ENCODE assay signal across 12 cellular contexts in genomic region chr1:35603468-35603867, GRCh38.
"Had no signal": no experiment of that assay in that cellular context is flagged by ENCODE, and none has a peak within 500 bp of the region (broad histone marks: within the 10 kb centered on the region; RNA-seq: fewer than 3 reads in every experiment).

No MANE protein-coding gene starts in this region.

- H3K4me3 Mint-ChIP-seq: activated B cell treated with CpG ODN at 0.5 μM for 24 hours; activated CD4-positive, alpha-beta T cell treated with anti-CD3 and anti-CD28 coated beads, Interleukin-2, amount 10 ng/mL, durations not matched to agents 7 days and 5 days; activated naive CD4-positive, alpha-beta T cell treated with anti-CD3 and anti-CD28 coated beads for 36 hours; activated T-helper 17 cell treated with anti-CD3 and anti-CD28 coated beads, Interleukin-2, amount 50 U/mL, for 72 hours; endodermal cell; mesothelial cell of epicardium had no signal

- H3K27me3 ChIP-seq: heart left ventricle had no signal

- H3K79me2 ChIP-seq: parathyroid adenoma had no signal

- ATAC-seq: activated T-helper 17 cell treated with anti-CD3 and anti-CD28 coated beads, Interleukin-2, amount 50 U/mL, for 72 hours; heart left ventricle had no signal

- H3K4me1 ChIP-seq: heart left ventricle, parathyroid adenoma had no signal

- H2AFZ ChIP-seq: parathyroid adenoma had no signal

- H3K9me3 Mint-ChIP-seq: activated B cell treated with CpG ODN at 0.5 μM for 24 hours; activated CD4-positive, alpha-beta T cell treated with anti-CD3 and anti-CD28 coated beads, Interleukin-2, amount 10 ng/mL, durations not matched to agents 7 days and 5 days; activated naive CD4-positive, alpha-beta T cell treated with anti-CD3 and anti-CD28 coated beads for 36 hours; activated T-helper 17 cell treated with anti-CD3 and anti-CD28 coated beads, Interleukin-2, amount 50 U/mL, for 72 hours; endodermal cell; naive B cell had no signal

- H3K9ac ChIP-seq: parathyroid adenoma had no signal

- H3K4me1 Mint-ChIP-seq: activated T-helper 17 cell treated with anti-CD3 and anti-CD28 coated beads, Interleukin-2, amount 50 U/mL, for 72 hours had no signal

- DNase-seq: activated B cell treated with CpG ODN at 0.5 μM for 24 hours; activated CD4-positive, alpha-beta T cell treated with anti-CD3 and anti-CD28 coated beads, Interleukin-2, amount 10 ng/mL, durations not matched to agents 7 days and 5 days; activated CD8-positive, alpha-beta memory T cell treated with anti-CD3 and anti-CD28 coated beads for 24 hours; activated naive CD4-positive, alpha-beta T cell treated with anti-CD3 and anti-CD28 coated beads for 36 hours; endodermal cell; heart left ventricle; naive B cell; small intestine; T-helper 2 cell had no signal

- H3K27me3 Mint-ChIP-seq: activated B cell treated with CpG ODN at 0.5 μM for 24 hours; activated CD4-positive, alpha-beta T cell treated with anti-CD3 and anti-CD28 coated beads, Interleukin-2, amount 10 ng/mL, durations not matched to agents 7 days and 5 days; activated T-helper 17 cell treated with anti-CD3 and anti-CD28 coated beads, Interleukin-2, amount 50 U/mL, for 72 hours; naive B cell had no signal

- H3K27ac Mint-ChIP-seq: activated B cell treated with CpG ODN at 0.5 μM for 24 hours; activated naive CD4-positive, alpha-beta T cell treated with anti-CD3 and anti-CD28 coated beads for 36 hours; activated T-helper 17 cell treated with anti-CD3 and anti-CD28 coated beads, Interleukin-2, amount 50 U/mL, for 72 hours; endodermal cell had no signal

- H3K4me3 ChIP-seq: heart left ventricle had no signal

- H3K27ac ChIP-seq: heart left ventricle, parathyroid adenoma had no signal
